ENCODE assay signal across 8 cellular contexts in the genomic region with DNA sequence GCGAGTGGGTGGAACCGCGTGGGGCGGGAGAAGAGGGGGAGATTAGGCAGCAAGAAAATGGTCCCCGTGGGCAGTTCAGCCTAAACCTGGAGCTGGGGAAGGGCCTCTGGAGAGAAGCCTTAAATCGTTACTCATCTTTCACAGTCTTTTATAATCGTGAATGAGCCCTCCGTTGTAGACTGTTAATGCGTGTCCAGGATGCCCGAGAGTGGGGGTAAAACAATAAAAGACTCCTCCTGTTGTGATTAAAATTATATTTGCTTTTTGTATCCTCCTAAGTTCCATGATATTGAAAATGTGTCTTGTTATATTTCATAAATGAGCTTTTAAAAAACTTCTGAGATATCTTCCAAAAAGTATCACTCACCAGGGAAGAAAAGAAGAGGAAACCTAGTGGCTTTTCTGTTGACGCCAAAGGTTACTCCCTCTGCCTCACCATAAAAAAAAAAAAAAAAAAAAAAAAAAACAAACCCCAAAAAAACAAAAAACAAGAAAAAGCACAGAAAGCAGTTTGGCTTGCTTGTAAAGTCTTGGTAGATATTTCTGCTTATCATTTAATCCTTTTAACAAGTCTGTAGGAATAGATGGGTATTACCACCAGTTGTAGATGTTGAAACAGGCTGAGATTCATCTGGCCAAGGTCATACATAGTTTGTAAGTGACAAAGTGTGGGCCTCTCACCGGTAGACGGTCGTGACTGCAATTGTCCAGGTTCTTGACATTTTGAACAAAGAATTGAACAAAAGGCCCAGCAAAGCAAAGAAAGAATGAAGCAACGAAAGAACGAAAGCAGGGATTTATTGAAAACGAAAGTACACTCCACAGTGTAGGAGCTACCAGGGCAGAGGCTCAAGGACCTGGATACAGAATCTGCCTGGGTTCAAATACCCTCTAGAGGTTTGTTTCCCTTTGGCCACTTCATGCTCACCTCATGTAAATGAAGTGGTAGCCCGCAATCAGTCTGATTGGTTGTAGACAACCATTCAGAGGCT. TPM values are rescaled to one million over a fixed set of nuclear protein-coding genes. Genes with fewer than 3 reads are reported as not detected.
DNase-seq lines count a peak whose midpoint lies in the region; ATAC-seq and TF ChIP-seq lines count a peak whose summit lies in the region.

No MANE protein-coding gene starts in this region.

- intact Hi-C loops in Right ventricle myocardium inferior (cut with DNase I) (loop anchor here (5.0 to 10.0 kb wide), 2 partner anchors 122 to 365 kb away; a partner anchor contains a TSS), mammary epithelial cell (cut with micrococcal nuclease) (loop anchor here (1.0 kb wide), 1 partner anchor 247 kb away; no protein-coding TSS in a partner anchor), uterus (cut with DNase I; ENCODE audit: low total_unique reads) (no loop called here)

- H3K4ac ChIP-seq in mesendoderm (ENCODE audit: low read depth, low read length) = peak overlapping the region; percentile 77

- peak overlapping the region; percentile 93 for H3K56ac ChIP-seq in mesendoderm (ENCODE audit: low read length)

- no peaks in the 10 kb centered on the region for H3K79me1 ChIP-seq in mesendoderm (ENCODE audit: low read length)

- H2AFZ ChIP-seq in mammary epithelial cell (ENCODE audit: low read depth, low read length) = peak overlapping the region; percentile 96

- ATAC-seq in Right ventricle myocardium inferior (no peak), GM18868 (IDR thresholded peaks at IDR 0.05; ENCODE audit: unreplicated experiment) (no peak), HG02759 (IDR thresholded peaks at IDR 0.05; ENCODE audit: unreplicated experiment) (no peak)

- peak overlapping the region; percentile 32 for H3K4me3 ChIP-seq in cardiac muscle cell
- H3K4me3 ChIP-seq in mammary epithelial cell (replicated peaks in 1 of 3; ENCODE audit: insufficient read depth in 1 of 3, low read depth in 2 of 3, low read length in 3 of 3) = peak overlapping the region; percentile 45 to 60 (median 51)
- H3K4me3 ChIP-seq in mesendoderm (ENCODE audit: low read length) = peak overlapping the region; percentile 3
- H3K4me3 ChIP-seq in uterus = peak overlapping the region; percentile 56 to 69

- peaks cover 18% of the 10 kb centered on the region for H3K4me1 ChIP-seq in cardiac muscle cell (ENCODE audit: low read depth)
- H3K4me1 ChIP-seq in mammary epithelial cell (ENCODE audit: insufficient read depth, low read length) = peaks cover 34% of the 10 kb centered on the region
- peaks cover 1% of the 10 kb centered on the region for H3K4me1 ChIP-seq in mesendoderm (ENCODE audit: control insufficient read depth, low read depth, low read length)
- H3K4me1 ChIP-seq in uterus = peaks cover 0 to 3% of the 10 kb centered on the region in 2 donors

- H3K9ac ChIP-seq in mammary epithelial cell (ENCODE audit: insufficient read depth, low read length) (peak overlapping the region; percentile 77), mesendoderm (ENCODE audit: low read length) (peak overlapping the region; percentile 84)

- H3K27ac ChIP-seq in cardiac muscle cell (peak overlapping the region; percentile 82), mammary epithelial cell (ENCODE audit: insufficient read depth, low read depth, low read length) (peak overlapping the region; percentile 93), mesendoderm (ENCODE audit: low read depth, low read length) (peak overlapping the region; percentile 83), uterus (peak overlapping the region; percentile 91 to 92)

- H3K4me2 ChIP-seq in mammary epithelial cell (ENCODE audit: insufficient read depth, low read depth, low read length) (peak overlapping the region; percentile 94), mesendoderm (ENCODE audit: low read length) (peak overlapping the region; percentile 63)

- TF ChIP-seq CTCF in cardiac muscle cell (IDR thresholded peaks at IDR 0.05; ENCODE audit: low read depth, low read length) (no peak), mammary epithelial cell (conservative IDR thresholded peaks at IDR 0.05 in 1 of 2, IDR thresholded peaks at IDR 0.05 in 1 of 2; ENCODE audit: extremely low read depth in 1 of 2, insufficient read depth in 1 of 2, low read depth in 1 of 2, low read length in 2 of 2) (no peak), uterus (IDR thresholded peaks at IDR 0.05) (no peak)

- no peak overlapping the region for H2AK5ac ChIP-seq in mesendoderm (ENCODE audit: low read length)

- H2BK120ac ChIP-seq in mesendoderm (ENCODE audit: low read depth, low read length) = peak overlapping the region; percentile 66

- no peak overlapping the region for H4K5ac ChIP-seq in mesendoderm (ENCODE audit: low read length)

- no peaks in the 10 kb centered on the region for H3K27me3 ChIP-seq in cardiac muscle cell
- no peaks in the 10 kb centered on the region for H3K27me3 ChIP-seq in mammary epithelial cell (ENCODE audit: insufficient read depth, low read length)
- H3K27me3 ChIP-seq in mesendoderm (ENCODE audit: insufficient read depth, low read length, poor library complexity) = no peaks in the 10 kb centered on the region
- no peaks in the 10 kb centered on the region for H3K27me3 ChIP-seq in uterus

- WGBS in mammary epithelial cell (ENCODE audit: low coverage, missing lambda C conversion rate) = 43% methylated on average over 14 of the region's 18 CpGs
- WGBS in mesendoderm (ENCODE audit: extremely low coverage, insufficient coverage, low lambda C conversion rate) = no CpG with 5 or more reads among the region's 18 CpGs

- in situ Hi-C loops in mammary epithelial cell (cut with MboI; ENCODE audit: low sequenced_read_pairs in 2 of 2) = no loop called here

- peak overlapping the region; percentile 29 for H3K23ac ChIP-seq in mesendoderm (ENCODE audit: low read length)

- DNase-seq in cardiac muscle cell (ENCODE audit: low read depth in 1 of 2, low spot score in 1 of 2) (peak in 1 of 2 donors; percentile 42), Right ventricle myocardium inferior (ENCODE audit: missing footprints) (no peak), NCI-H2171 treated with DMSO at 0.1 percent for 48 hours (lab: John Stamatoyannopoulos, UW) (peak; percentile 29), mammary epithelial cell (no peak), mesendoderm (peak; percentile 69), uterus (no peak)

- H3K9me3 ChIP-seq in cardiac muscle cell (ENCODE audit: low read depth) = no peaks in the 10 kb centered on the region
- H3K9me3 ChIP-seq in mammary epithelial cell (replicated peaks; ENCODE audit: insufficient read depth, low read length) = no peaks in the 10 kb centered on the region
- H3K9me3 ChIP-seq in uterus = no peaks in the 10 kb centered on the region

- H3K36me3 ChIP-seq in cardiac muscle cell (no peaks in the 10 kb centered on the region), mammary epithelial cell (ENCODE audit: insufficient read depth, low read length) (no peaks in the 10 kb centered on the region), mesendoderm (ENCODE audit: control insufficient read depth, insufficient read depth, low read length) (no peaks in the 10 kb centered on the region), uterus (no peaks in the 10 kb centered on the region)

- peak overlapping the region; percentile 86 for H3K18ac ChIP-seq in mesendoderm (ENCODE audit: low read length)

- peak overlapping the region; percentile 94 for H2BK5ac ChIP-seq in mesendoderm (ENCODE audit: low read length)

- peak overlapping the region; percentile 45 for H2BK15ac ChIP-seq in mesendoderm (replicated peaks; ENCODE audit: low read depth)

- BruUV-seq in mammary epithelial cell (replicated peaks; lab: Mats Ljungman, UMichigan) = TSS peak; percentile 84

- no peak overlapping the region for H4K8ac ChIP-seq in mesendoderm (ENCODE audit: low read depth, low read length)

- CTCF ChIA-PET in mammary epithelial cell (lab: Charles Lee; ENCODE audit: low non-redundant PET) = no interaction called here

- H4K20me1 ChIP-seq in mammary epithelial cell (ENCODE audit: insufficient read depth, low read length) = no peaks in the 10 kb centered on the region

- no peak for TF ChIP-seq POLR2A in uterus (IDR thresholded peaks at IDR 0.05)

- H3K79me2 ChIP-seq in mammary epithelial cell (ENCODE audit: insufficient read depth, low read length) (no peaks in the 10 kb centered on the region), mesendoderm (ENCODE audit: control insufficient read depth, insufficient read depth, low read length) (no peaks in the 10 kb centered on the region)

- dilution Hi-C loops in mammary epithelial cell (cut with HindIII; ENCODE audit: low sequenced_read_pairs) = no loop called here

RNA-seq across cellular contexts. Expression of a gene that starts 11.4 kb away (rescaled TPM):
- 37.2 and 39.4 TPM in 2 replicates for total RNA-seq in cardiac muscle cell
- polyA plus RNA-seq in cardiac muscle cell = 50.1 and 54.1 TPM in 2 replicates
- 28.0 TPM for total RNA-seq in Right ventricle myocardium inferior
- 10 to 100 TPM; 50.8 to 71.1 TPM for total RNA-seq in mammary epithelial cell
- polyA plus RNA-seq in mammary epithelial cell = 56.2 TPM
- polyA minus RNA-seq in mammary epithelial cell = 132 TPM
- 130 TPM for polyA plus RNA-seq in mesendoderm (2013, experiment 1 of 2)
- 128 TPM for polyA plus RNA-seq in mesendoderm (2013, experiment 2 of 2)
- 10 to 100 TPM; 26.4 to 80.7 (median 48.4) TPM for total RNA-seq in uterus

Comparison
In these comparisons a context has a peak if more than half of its experiments do, and no peak if none do; other contexts are left out.
1. DNase-seq: peak in NCI-H2171 treated with DMSO at 0.1 percent for 48 hours (single experiment) and mesendoderm (single experiment); none in Right ventricle myocardium inferior (single experiment), mammary epithelial cell (single experiment) and uterus (0 of 2).
2. H3K4me3 ChIP-seq: peak in every context shown above with its lines; median percentile 62 in uterus; 51 in mammary epithelial cell; 32 in cardiac muscle cell; 3 in mesendoderm.
3. Peak in every context shown above with its lines, with median percentiles within 50 percentile points of each other: H3K27ac ChIP-seq.